1 cellular context compared by ENCODE assay signal in the genomic region with DNA sequence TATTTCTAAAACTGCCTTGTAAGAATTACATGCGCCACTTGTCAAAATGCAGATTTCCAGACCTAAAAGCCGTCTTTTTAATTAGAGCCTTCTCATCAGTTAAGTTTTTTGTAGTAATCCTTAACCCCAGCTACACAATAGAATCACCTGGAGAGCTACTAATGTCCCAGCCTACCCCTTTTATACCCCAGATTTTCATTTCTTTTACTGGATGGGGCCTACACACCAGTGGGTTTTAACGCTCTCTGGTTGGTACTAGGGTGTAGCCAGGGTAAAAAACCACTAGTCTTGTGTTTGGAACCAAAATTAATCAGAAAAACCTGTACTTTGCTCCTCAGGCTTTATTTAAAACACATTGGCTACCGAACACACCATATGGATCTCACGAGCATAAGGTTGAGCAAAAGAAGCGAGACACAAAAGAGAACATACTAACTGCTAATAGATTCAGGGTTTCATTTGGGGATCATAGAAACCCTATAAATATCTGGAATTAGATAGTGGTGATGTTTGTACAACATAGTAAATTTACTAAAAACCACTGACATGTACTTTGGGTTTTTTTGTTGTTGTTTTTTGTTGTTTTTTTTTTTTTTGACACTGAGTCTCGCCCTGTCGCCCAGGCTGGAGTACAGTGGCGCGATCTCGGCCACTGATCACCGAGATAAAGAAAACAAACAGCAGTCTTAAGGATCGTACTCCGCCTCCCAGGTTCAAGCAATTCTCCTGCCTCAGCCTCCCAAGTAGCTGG.
TF ChIP-seq lines count a peak whose summit lies in the region.

No MANE protein-coding gene starts in this region.

TF ChIP-seq in H1, 55 proteins besides CTCF, POLR2A, EP300 and RAD21:
- TF ChIP-seq SAP30 (IDR thresholded peaks at IDR 0.05; ENCODE audit: insufficient read depth, insufficient replicate concordance, low read length) (no peak), SIX5 (IDR thresholded peaks at IDR 0.05; ENCODE audit: low read depth, low read length) (no peak), EZH2 (IDR thresholded peaks at IDR 0.05; ENCODE audit: low read depth, low read length, severe bottlenecking) (no peak), BACH1 (IDR thresholded peaks at IDR 0.05; ENCODE audit: low read length) (no peak), CHD2 (IDR thresholded peaks at IDR 0.05; ENCODE audit: low read length) (no peak), CBX5 (IDR thresholded peaks at IDR 0.05; ENCODE audit: low read depth, low read length) (no peak), POU5F1 (IDR thresholded peaks at IDR 0.05; ENCODE audit: low read depth, low read length) (no peak), CEBPB (IDR thresholded peaks at IDR 0.05; ENCODE audit: low read depth, low read length) (no peak), RFX5 (IDR thresholded peaks at IDR 0.05; ENCODE audit: borderline replicate concordance, low read depth, low read length) (no peak)
- TF ChIP-seq, protein P1, sequence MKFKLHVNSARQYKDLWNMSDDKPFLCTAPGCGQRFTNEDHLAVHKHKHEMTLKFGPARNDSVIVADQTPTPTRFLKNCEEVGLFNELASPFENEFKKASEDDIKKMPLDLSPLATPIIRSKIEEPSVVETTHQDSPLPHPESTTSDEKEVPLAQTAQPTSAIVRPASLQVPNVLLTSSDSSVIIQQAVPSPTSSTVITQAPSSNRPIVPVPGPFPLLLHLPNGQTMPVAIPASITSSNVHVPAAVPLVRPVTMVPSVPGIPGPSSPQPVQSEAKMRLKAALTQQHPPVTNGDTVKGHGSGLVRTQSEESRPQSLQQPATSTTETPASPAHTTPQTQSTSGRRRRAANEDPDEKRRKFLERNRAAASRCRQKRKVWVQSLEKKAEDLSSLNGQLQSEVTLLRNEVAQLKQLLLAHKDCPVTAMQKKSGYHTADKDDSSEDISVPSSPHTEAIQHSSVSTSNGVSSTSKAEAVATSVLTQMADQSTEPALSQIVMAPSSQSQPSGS (IDR thresholded peaks at IDR 0.05; ENCODE audit: low read length), result no peak
